8 cellular contexts compared by ENCODE assay signal in the genomic region with DNA sequence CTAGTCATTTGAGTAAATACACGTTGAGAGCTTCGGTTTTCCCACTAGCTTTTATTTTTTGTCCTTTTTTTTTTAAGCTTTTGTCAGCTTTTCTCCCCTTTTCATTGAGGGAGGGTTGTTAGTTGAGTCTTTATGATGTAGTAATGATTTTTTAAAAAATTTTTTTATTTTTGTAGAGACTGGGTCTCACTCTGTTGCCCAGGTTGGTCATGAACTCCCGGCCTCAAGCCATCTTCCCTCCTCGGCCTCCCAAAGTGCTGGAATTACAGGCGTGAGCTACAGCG. TPM values are rescaled to one million over a fixed set of nuclear protein-coding genes. Genes with fewer than 3 reads are reported as not detected.
DNase-seq lines count a peak whose midpoint lies in the region; ATAC-seq and TF ChIP-seq lines count a peak whose summit lies in the region.

No MANE protein-coding gene starts in this region.

- POLR2A ChIA-PET in activated naive CD8-positive, alpha-beta T cell treated with anti-CD3 and anti-CD28 coated beads, Interleukin-2, amount 10 ng/mL, durations not matched to agents 7 days and 5 days (lab: Charles Lee): interaction anchor here (0.8 to 4.5 kb wide), 5 partner anchors 20 to 42 kb away, joined by 3 to 50 read pairs (median 3); no protein-coding TSS in a partner anchor

- H3K27ac ChIP-seq in left lung (no peak overlapping the region), suprapubic skin (no peak overlapping the region)

- intact Hi-C loops in left lung (cut with DNase I): no loop called here

- 11% methylated on average over 6 of the region's 6 CpGs for WGBS in suprapubic skin

- H3K4me3 ChIP-seq in left lung (peak overlapping the region; percentile 92 to 99), suprapubic skin (peak overlapping the region; percentile 96)

- H3K4me1 Mint-ChIP-seq in T-helper 1 cell treated with Interleukin-12 subunit alpha and Interleukin-12 subunit beta and Interleukin-4 antibody, amounts not matched to agents 30 μg/mL and 1 μg/mL, for 36 hours (ENCODE audit: low read depth): peaks cover 52% of the 10 kb centered on the region
- peaks cover 49% of the 10 kb centered on the region for H3K4me1 Mint-ChIP-seq in activated naive CD8-positive, alpha-beta T cell treated with anti-CD3 and anti-CD28 coated beads, Interleukin-2, amount 10 ng/mL, durations not matched to agents 7 days and 5 days

- no peak for TF ChIP-seq CTCF in left lung (IDR thresholded peaks at IDR 0.05)
- no peak for TF ChIP-seq CTCF in suprapubic skin (IDR thresholded peaks at IDR 0.05)

- no peaks in the 10 kb centered on the region for H3K27me3 Mint-ChIP-seq in T-helper 1 cell treated with Interleukin-12 subunit alpha and Interleukin-12 subunit beta and Interleukin-4 antibody, amounts not matched to agents 30 μg/mL and 1 μg/mL, for 36 hours (ENCODE audit: low read depth)
- no peaks in the 10 kb centered on the region for H3K27me3 Mint-ChIP-seq in activated naive CD8-positive, alpha-beta T cell treated with anti-CD3 and anti-CD28 coated beads, Interleukin-2, amount 10 ng/mL, durations not matched to agents 7 days and 5 days

- no peak for ATAC-seq in activated naive CD8-positive, alpha-beta T cell treated with anti-CD3 and anti-CD28 coated beads, Interleukin-2, amount 10 ng/mL, durations not matched to agents 7 days and 5 days (ENCODE audit: low read depth)
- ATAC-seq in left lung: no peak

- H3K27me3 ChIP-seq in left lung (no peaks in the 10 kb centered on the region), suprapubic skin (no peaks in the 10 kb centered on the region)

- H3K9me3 Mint-ChIP-seq in T-helper 1 cell treated with Interleukin-12 subunit alpha and Interleukin-12 subunit beta and Interleukin-4 antibody, amounts not matched to agents 30 μg/mL and 1 μg/mL, for 36 hours: no peaks in the 10 kb centered on the region
- H3K9me3 Mint-ChIP-seq in activated naive CD8-positive, alpha-beta T cell treated with anti-CD3 and anti-CD28 coated beads, Interleukin-2, amount 10 ng/mL, durations not matched to agents 7 days and 5 days: no peaks in the 10 kb centered on the region

- no peak overlapping the region for H3K27ac Mint-ChIP-seq in T-helper 1 cell treated with Interleukin-12 subunit alpha and Interleukin-12 subunit beta and Interleukin-4 antibody, amounts not matched to agents 30 μg/mL and 1 μg/mL, for 36 hours
- peak overlapping the region; percentile 69 for H3K27ac Mint-ChIP-seq in activated naive CD8-positive, alpha-beta T cell treated with anti-CD3 and anti-CD28 coated beads, Interleukin-2, amount 10 ng/mL, durations not matched to agents 7 days and 5 days

- peaks cover 0 to 9% of the 10 kb centered on the region in 2 donors for H3K36me3 ChIP-seq in left lung
- H3K36me3 ChIP-seq in suprapubic skin: peaks cover 6% of the 10 kb centered on the region

- H3K4me3 Mint-ChIP-seq in T-helper 1 cell treated with Interleukin-12 subunit alpha and Interleukin-12 subunit beta and Interleukin-4 antibody, amounts not matched to agents 30 μg/mL and 1 μg/mL, for 36 hours: peak overlapping the region; percentile 88
- peak overlapping the region; percentile 96 for H3K4me3 Mint-ChIP-seq in activated naive CD8-positive, alpha-beta T cell treated with anti-CD3 and anti-CD28 coated beads, Interleukin-2, amount 10 ng/mL, durations not matched to agents 7 days and 5 days

- H3K4me1 ChIP-seq in left lung: peaks cover 4 to 44% of the 10 kb centered on the region in 2 donors
- peaks cover 19% of the 10 kb centered on the region for H3K4me1 ChIP-seq in suprapubic skin

- DNase-seq in T-helper 1 cell (no peak), left lung (no peak), suprapubic skin (ENCODE audit: low spot score in 2 of 2) (no peak), SW 1271 (lab: John Stamatoyannopoulos, UW) (no peak), kidney tubule cell (ENCODE audit: low spot score) (no peak)
- DNase-seq in activated naive CD8-positive, alpha-beta T cell treated with anti-CD3 and anti-CD28 coated beads, Interleukin-2, amount 10 ng/mL, durations not matched to agents 7 days and 5 days: no peak
- no peak for DNase-seq in stimulated activated naive CD4-positive, alpha-beta T cell (lab: John Stamatoyannopoulos, UW)

- no peak for TF ChIP-seq EP300 in suprapubic skin (IDR thresholded peaks at IDR 0.05)

- H3K9me3 ChIP-seq in left lung (no peaks in the 10 kb centered on the region), suprapubic skin (no peaks in the 10 kb centered on the region)

- peaks cover 17% of the 10 kb centered on the region for H3K36me3 Mint-ChIP-seq in T-helper 1 cell treated with Interleukin-12 subunit alpha and Interleukin-12 subunit beta and Interleukin-4 antibody, amounts not matched to agents 30 μg/mL and 1 μg/mL, for 36 hours (ENCODE audit: low read depth)
- peaks cover 11% of the 10 kb centered on the region for H3K36me3 Mint-ChIP-seq in activated naive CD8-positive, alpha-beta T cell treated with anti-CD3 and anti-CD28 coated beads, Interleukin-2, amount 10 ng/mL, durations not matched to agents 7 days and 5 days

- no peak for TF ChIP-seq POLR2A in suprapubic skin (IDR thresholded peaks at IDR 0.05)

RNA-seq across cellular contexts. Expression of a gene that starts 0.7 kb away (rescaled TPM):
- total RNA-seq in activated naive CD8-positive, alpha-beta T cell treated with anti-CD3 and anti-CD28 coated beads, Interleukin-2, amount 10 ng/mL, durations not matched to agents 7 days and 5 days: 10 to 100 TPM in 1 of 2 experiments, 1 to 10 TPM in 1; 9.6 to 10.9 TPM
- total RNA-seq in left lung (1 to 10 TPM; 5.8 to 7.6 TPM), suprapubic skin (1 to 10 TPM; 2.5 to 8.6 (median 5.3) TPM)

RNA-seq across cellular contexts. Expression of a gene that starts 52.6 kb away (rescaled TPM):
- 10 to 100 TPM; 26.8 to 27.9 TPM for total RNA-seq in activated naive CD8-positive, alpha-beta T cell treated with anti-CD3 and anti-CD28 coated beads, Interleukin-2, amount 10 ng/mL, durations not matched to agents 7 days and 5 days
- total RNA-seq in left lung: 10 to 100 TPM; 25.5 to 25.7 TPM
- total RNA-seq in suprapubic skin: 10 to 100 TPM; 16.0 to 39.9 (median 27.2) TPM

RNA-seq across cellular contexts. Expression of a gene that starts 56.5 kb away (rescaled TPM):
- 1 to 10 TPM; 1.1 to 1.7 TPM for total RNA-seq in activated naive CD8-positive, alpha-beta T cell treated with anti-CD3 and anti-CD28 coated beads, Interleukin-2, amount 10 ng/mL, durations not matched to agents 7 days and 5 days
- 1 to 10 TPM; 4.6 to 6.6 TPM for total RNA-seq in left lung
- total RNA-seq in suprapubic skin: 1 to 10 TPM; 2.2 to 6.7 (median 3.5) TPM
